In the genomic region with DNA sequence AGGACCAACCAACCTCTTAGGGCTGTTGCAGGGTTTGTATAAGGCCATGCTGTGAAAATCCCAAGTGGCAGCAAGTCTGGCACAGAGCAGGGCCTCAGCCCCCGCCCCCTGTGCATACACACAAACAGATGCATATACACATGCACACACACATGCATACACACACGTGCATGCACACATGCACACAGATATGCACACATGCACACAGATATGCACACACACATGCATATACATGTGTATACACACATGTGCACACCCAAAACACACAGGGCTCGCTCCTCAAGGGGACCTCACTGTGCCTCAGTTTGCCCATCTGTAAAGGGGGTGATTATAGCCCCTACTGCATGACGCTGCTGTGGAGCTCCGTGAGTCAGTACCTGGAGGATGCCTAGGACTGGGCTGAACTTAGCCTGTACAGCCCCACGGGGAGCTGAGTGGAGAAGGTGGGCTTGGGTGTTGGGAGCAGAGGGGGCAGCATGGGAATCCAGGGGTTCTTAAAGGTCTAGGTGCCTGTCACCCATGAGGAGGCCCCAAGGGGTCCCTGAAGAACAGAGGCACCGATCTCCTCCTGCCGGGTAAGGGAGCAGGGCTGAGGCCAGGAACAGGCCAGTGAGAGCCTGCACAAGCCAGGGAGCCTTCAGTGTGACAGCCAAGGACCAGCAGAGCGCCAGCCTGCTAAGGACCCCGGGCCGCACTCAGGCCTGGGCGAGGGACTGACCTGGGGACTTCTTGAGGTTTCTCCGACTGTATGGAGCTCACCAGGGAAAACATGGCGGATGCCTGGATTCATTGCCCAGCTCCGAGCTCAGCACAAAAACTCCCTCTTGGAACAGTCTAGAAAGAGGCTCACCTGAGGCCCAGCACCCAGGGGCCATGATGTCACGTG, we compare ENCODE assay signal across 23 cellular contexts. TPM values are rescaled to one million over a fixed set of nuclear protein-coding genes. Genes with fewer than 3 reads are reported as not detected.
DNase-seq lines count a peak whose midpoint lies in the region; ATAC-seq and TF ChIP-seq lines count a peak whose summit lies in the region.
"Had no signal": no experiment of that assay in that cellular context is flagged by ENCODE, and none has a peak within 500 bp of the region (broad histone marks: within the 10 kb centered on the region; RNA-seq: fewer than 3 reads in every experiment).

No MANE protein-coding gene starts in this region.

- no peak overlapping the region for H4K91ac ChIP-seq in IMR-90 (ENCODE audit: insufficient read depth, low read depth, low read length)

- H3K27ac Mint-ChIP-seq in CD14-positive monocyte = no peak overlapping the region
- H3K27ac Mint-ChIP-seq in stimulated activated memory B cell treated with anti-CD40 and anti-IgM and Interleukin-4, amounts not matched to agents 10 μg/mL and 1 μg/mL and 100 μg/mL, for 72 hours = no peak overlapping the region
- H3K27ac Mint-ChIP-seq: CD8-positive, alpha-beta T cell had no signal

- H3K9ac ChIP-seq in BLaER1 treated with 17β-estradiol and CSF1 and Interleukin-3, amounts not matched to agents 10 nM and 100 nM = no peak overlapping the region
- no peak overlapping the region for H3K9ac ChIP-seq in IMR-90 (ENCODE audit: low read depth, low read length)
- H3K9ac ChIP-seq: GM23248 had no signal

- no peaks in the 10 kb centered on the region for H4K20me1 ChIP-seq in BLaER1 treated with 17β-estradiol and CSF1 and Interleukin-3, amounts not matched to agents 10 nM and 100 nM
- H4K20me1 ChIP-seq in IMR-90 (ENCODE audit: insufficient read depth, low read length) = no peaks in the 10 kb centered on the region

- no peaks in the 10 kb centered on the region for H3K36me3 ChIP-seq in BLaER1 treated with 17β-estradiol and CSF1 and Interleukin-3, amounts not matched to agents 10 nM and 100 nM
- H3K36me3 ChIP-seq in IMR-90 (ENCODE audit: control insufficient read depth, insufficient read depth, low read length) (no peaks in the 10 kb centered on the region), lower lobe of right lung (no peaks in the 10 kb centered on the region), upper lobe of left lung (no peaks in the 10 kb centered on the region)
- H3K36me3 ChIP-seq: Peyer's patch, SJCRH30 had no signal

- H3K9me1 ChIP-seq in IMR-90 (ENCODE audit: insufficient read depth, low read length) = no peaks in the 10 kb centered on the region

- no peak for DNase-seq in IMR-90
- DNase-seq in lower lobe of right lung = peak; percentile 25
- peak; percentile 8 to 66 for DNase-seq in upper lobe of left lung
- DNase-seq in epidermal melanocyte (ENCODE audit: insufficient read length, low spot score) = no peak
- no peak for DNase-seq in CD14-positive monocyte (ENCODE audit: low spot score)
- DNase-seq: CD8-positive, alpha-beta T cell; GM23248; HCEC 1CT; NCI-H1417; NCI-H1694 treated with DMSO at 0.1 percent for 48 hours; NCI-H2081 treated with DMSO at 0.1 percent for 48 hours; NCI-H2171 treated with DMSO at 0.1 percent for 48 hours; NCI-H446; NCI-H526; SJCRH30 had no signal

- no peak overlapping the region for H2AK5ac ChIP-seq in IMR-90 (ENCODE audit: low read depth, low read length)

- no peak overlapping the region for H3K27ac ChIP-seq in BLaER1 treated with 17β-estradiol and CSF1 and Interleukin-3, amounts not matched to agents 10 nM and 100 nM
- H3K27ac ChIP-seq in IMR-90 (ENCODE audit: insufficient read depth, low read length) (no peak overlapping the region), lower lobe of right lung (no peak overlapping the region), upper lobe of left lung (no peak overlapping the region)
- H3K27ac ChIP-seq: GM23248, HL-60, Peyer's patch, SJCRH30 had no signal

- H3K14ac ChIP-seq in IMR-90 (replicated peaks; ENCODE audit: low read depth, low read length) = no peak overlapping the region

- no peak for TF ChIP-seq EP300 in upper lobe of left lung (IDR thresholded peaks at IDR 0.05)

- H3K27me3 ChIP-seq in BLaER1 treated with 17β-estradiol and CSF1 and Interleukin-3, amounts not matched to agents 10 nM and 100 nM = no peaks in the 10 kb centered on the region
- peaks cover 17% of the 10 kb centered on the region for H3K27me3 ChIP-seq in IMR-90 (ENCODE audit: control insufficient read depth, insufficient read depth, low read length)
- H3K27me3 ChIP-seq in lower lobe of right lung (ENCODE audit: low read depth) = peaks cover 5% of the 10 kb centered on the region
- H3K27me3 ChIP-seq in upper lobe of left lung = no peaks in the 10 kb centered on the region
- H3K27me3 ChIP-seq: Peyer's patch had no signal

- no peak overlapping the region for H2BK120ac ChIP-seq in IMR-90 (ENCODE audit: low read depth, low read length)

- TF ChIP-seq CTCF in IMR-90 (conservative IDR thresholded peaks at IDR 0.05; ENCODE audit: low read depth, low read length) (no peak), lower lobe of right lung (IDR thresholded peaks at IDR 0.05) (no peak), upper lobe of left lung (IDR thresholded peaks at IDR 0.05) (no peak), CD14-positive monocyte (IDR thresholded peaks at IDR 0.05) (no peak)

- 84% methylated on average over 4 of the region's 16 CpGs; no CpG with 5 or more reads in 1 of the 2 experiments for WGBS in IMR-90 (ENCODE audit: extremely low coverage in 2 of 2, insufficient read length in 1 of 2), 2 experiments
- WGBS in upper lobe of left lung, 2 donors = 89 to 90% methylated on average over 14 to 16 of the region's 16 CpGs

- H3K4me3 ChIP-seq in BLaER1 treated with 17β-estradiol and CSF1 and Interleukin-3, amounts not matched to agents 10 nM and 100 nM = no peak overlapping the region
- H3K4me3 ChIP-seq in IMR-90 (ENCODE audit: insufficient read depth, low read depth, low read length) (no peak overlapping the region), lower lobe of right lung (no peak overlapping the region), upper lobe of left lung (no peak overlapping the region)
- H3K4me3 ChIP-seq: GM23248, Peyer's patch, SJCRH30 had no signal

- BruUV-seq in IMR-90 (replicated peaks; lab: Mats Ljungman, UMichigan) = no TSS peak

- no peaks in the 10 kb centered on the region for H3K9me3 ChIP-seq in BLaER1 treated with 17β-estradiol and CSF1 and Interleukin-3, amounts not matched to agents 10 nM and 100 nM (replicated peaks in 1 of 11)
- no peaks in the 10 kb centered on the region for H3K9me3 ChIP-seq in IMR-90 (ENCODE audit: control insufficient read depth, insufficient read depth, low read length)
- no peaks in the 10 kb centered on the region for H3K9me3 ChIP-seq in lower lobe of right lung
- H3K9me3 ChIP-seq in upper lobe of left lung = no peaks in the 10 kb centered on the region
- H3K9me3 ChIP-seq: Peyer's patch, SJCRH30 had no signal

- in situ Hi-C loops in IMR-90 (cut with MboI; ENCODE audit: low sequenced_read_pairs) = loop anchor here (5.0 kb wide), 1 partner anchor 525 kb away; no protein-coding TSS in a partner anchor

- H3K18ac ChIP-seq in IMR-90 (ENCODE audit: low read depth, low read length) = no peak overlapping the region

- H4K8ac ChIP-seq in IMR-90 (ENCODE audit: low read depth in 2 of 2, low read length in 2 of 2) = no peak overlapping the region

- peak overlapping the region in 9 of 11 experiments; percentile 54 to 81 (median 68); a peak in 15 of 22 replicates for H3K4me2 ChIP-seq in BLaER1 treated with 17β-estradiol and CSF1 and Interleukin-3, amounts not matched to agents 10 nM and 100 nM
- H3K4me2 ChIP-seq in IMR-90 (ENCODE audit: low read depth, low read length) = no peak overlapping the region

- no peak overlapping the region for H3K4ac ChIP-seq in IMR-90 (ENCODE audit: low read depth, low read length)

- peak overlapping the region; percentile 23 for H2AK9ac ChIP-seq in IMR-90 (replicated peaks; ENCODE audit: low read depth, low read length, poor library complexity)

- H3K36me3 Mint-ChIP-seq in CD14-positive monocyte = no peaks in the 10 kb centered on the region
- H3K36me3 Mint-ChIP-seq in stimulated activated memory B cell treated with anti-CD40 and anti-IgM and Interleukin-4, amounts not matched to agents 10 μg/mL and 1 μg/mL and 100 μg/mL, for 72 hours = no peaks in the 10 kb centered on the region
- H3K36me3 Mint-ChIP-seq: CD8-positive, alpha-beta T cell had no signal

- ATAC-seq in IMR-90 (ENCODE audit: low read depth) (no peak), lower lobe of right lung (peak in 1 of 2 donors; percentile 29), upper lobe of left lung (ENCODE audit: low FRiP score in 2 of 2) (no peak)
- ATAC-seq in stimulated activated memory B cell treated with anti-CD40 and anti-IgM and Interleukin-4, amounts not matched to agents 10 μg/mL and 1 μg/mL and 100 μg/mL, for 72 hours = no peak
- ATAC-seq: CD8-positive, alpha-beta T cell had no signal

- peaks cover 4 to 40% (median 28%) of the 10 kb centered on the region in 10 experiments; a peak in 19 of 20 replicates for H3K4me1 ChIP-seq in BLaER1 treated with 17β-estradiol and CSF1 and Interleukin-3, amounts not matched to agents 10 nM and 100 nM
- no peaks in the 10 kb centered on the region for H3K4me1 ChIP-seq in IMR-90 (ENCODE audit: control insufficient read depth, insufficient read depth, low read length)
- H3K4me1 ChIP-seq in lower lobe of right lung = no peaks in the 10 kb centered on the region
- no peaks in the 10 kb centered on the region for H3K4me1 ChIP-seq in upper lobe of left lung
- H3K4me1 ChIP-seq: Peyer's patch, SJCRH30 had no signal

- dilution Hi-C loops in IMR-90 (cut with HindIII; ENCODE audit: low sequenced_read_pairs, unreplicated experiment) = no loop called here

- TF ChIP-seq RAD21 in IMR-90 (IDR thresholded peaks at IDR 0.05; ENCODE audit: low read length) = no peak

- CTCF ChIA-PET in IMR-90 (lab: Yijun Ruan, JAX) = no interaction called here

- H2BK15ac ChIP-seq in IMR-90 (ENCODE audit: low read depth, low read length) = no peak overlapping the region

- TF ChIP-seq POLR2A in IMR-90 (IDR thresholded peaks at IDR 0.05; ENCODE audit: low read depth, low read length) = no peak
- no peak for TF ChIP-seq POLR2A in upper lobe of left lung (IDR thresholded peaks at IDR 0.05)

- H4K5ac ChIP-seq in IMR-90 (ENCODE audit: low read depth, low read length) = no peak overlapping the region

- intact Hi-C loops in IMR-90 (cut with micrococcal nuclease) (no loop called here), lower lobe of right lung (cut with DNase I) (no loop called here), CD14-positive monocyte (cut with micrococcal nuclease) (no loop called here)

- peaks cover 0 to 10% (median 10%) of the 10 kb centered on the region in 3 donors for H3K27me3 Mint-ChIP-seq in CD14-positive monocyte (ENCODE audit: low read depth in 3 of 3)
- peaks cover 11% of the 10 kb centered on the region for H3K27me3 Mint-ChIP-seq in stimulated activated memory B cell treated with anti-CD40 and anti-IgM and Interleukin-4, amounts not matched to agents 10 μg/mL and 1 μg/mL and 100 μg/mL, for 72 hours

- H2BK5ac ChIP-seq in IMR-90 (ENCODE audit: low read depth, low read length, poor library complexity, severe bottlenecking) = no peak overlapping the region

- no peak overlapping the region for H2BK20ac ChIP-seq in IMR-90 (ENCODE audit: low read depth, low read length)

- H3K9me3 Mint-ChIP-seq in CD14-positive monocyte = peaks cover 0 to 2% (median 0%) of the 10 kb centered on the region in 7 donors
- H3K9me3 Mint-ChIP-seq in stimulated activated memory B cell treated with anti-CD40 and anti-IgM and Interleukin-4, amounts not matched to agents 10 μg/mL and 1 μg/mL and 100 μg/mL, for 72 hours = no peaks in the 10 kb centered on the region
- H3K9me3 Mint-ChIP-seq: CD8-positive, alpha-beta T cell had no signal

- no peaks in the 10 kb centered on the region for H3K79me1 ChIP-seq in IMR-90 (ENCODE audit: low read depth in 1 of 2, low read length in 2 of 2)

- no peak overlapping the region for H2AFZ ChIP-seq in IMR-90 (replicated peaks; ENCODE audit: low read length, poor library complexity)
- H2AFZ ChIP-seq: GM23248 had no signal

- no peak overlapping the region for H3K23ac ChIP-seq in IMR-90 (ENCODE audit: low read depth, low read length)

- H3K4me3 Mint-ChIP-seq in CD14-positive monocyte = no peak overlapping the region
- H3K4me3 Mint-ChIP-seq in stimulated activated memory B cell treated with anti-CD40 and anti-IgM and Interleukin-4, amounts not matched to agents 10 μg/mL and 1 μg/mL and 100 μg/mL, for 72 hours = no peak overlapping the region
- H3K4me3 Mint-ChIP-seq: CD8-positive, alpha-beta T cell had no signal

- peaks cover 3% of the 10 kb centered on the region for H3K4me1 Mint-ChIP-seq in CD14-positive monocyte
- H3K4me1 Mint-ChIP-seq in stimulated activated memory B cell treated with anti-CD40 and anti-IgM and Interleukin-4, amounts not matched to agents 10 μg/mL and 1 μg/mL and 100 μg/mL, for 72 hours = peaks cover 5% of the 10 kb centered on the region

- POLR2A ChIA-PET in IMR-90 (lab: Charles Lee; ENCODE audit: unreplicated experiment) = no interaction called here

- H3K56ac ChIP-seq in IMR-90 (ENCODE audit: extremely low read depth, insufficient read depth, low read length) = no peak overlapping the region

RNA-seq across cellular contexts. Expression of gene ALPI, which starts 24.0 kb away (rescaled TPM):
- total RNA-seq in IMR-90 (2012; rRNA removed) (not detected in 2 replicates), lower lobe of right lung (not detected), upper lobe of left lung (not detected)
- polyA plus RNA-seq in IMR-90 (2012; rRNA removed) (not detected in 2 replicates), CD14-positive monocyte (not detected)
- not detected in 2 replicates for polyA plus RNA-seq in IMR-90 (2012; cell fraction: cytosol; rRNA removed)
- polyA plus RNA-seq in IMR-90 (2012; cell fraction: nucleus; rRNA removed; ENCODE audit: low replicate concordance) = not detected in 2 replicates
- total RNA-seq: CD8-positive, alpha-beta T cell; G401; GM23248; HT-29; OCI-LY7; SJCRH30 had no signal
- polyA plus RNA-seq: BJ, GM23248 had no signal

RNA-seq across cellular contexts. Expression of gene ALPG, which starts 25.3 kb away (rescaled TPM):
- total RNA-seq in IMR-90 (2012; rRNA removed) = not detected in 2 replicates
- not detected in 2 replicates for polyA plus RNA-seq in IMR-90 (2012; rRNA removed)
- not detected in 2 replicates for polyA plus RNA-seq in IMR-90 (2012; cell fraction: cytosol; rRNA removed)
- polyA plus RNA-seq in IMR-90 (2012; cell fraction: nucleus; rRNA removed; ENCODE audit: low replicate concordance) = not detected in 2 replicates
- 0.53 TPM for total RNA-seq in lower lobe of right lung
- 1 to 10 TPM in 3 of 6 donors, under 1 TPM in 1, not detected in 2; 0.91 to 2.3 (median 1.4) TPM for total RNA-seq in upper lobe of left lung
- polyA plus RNA-seq in CD14-positive monocyte = not detected
- total RNA-seq: CD8-positive, alpha-beta T cell; GM23248; HT-29; OCI-LY7; Peyer's patch; SJCRH30 had no signal
- polyA plus RNA-seq: BJ, GM23248 had no signal

RNA-seq across cellular contexts. Expression of gene ALPP, which starts 53.4 kb away (rescaled TPM):
- total RNA-seq in IMR-90 (2012; rRNA removed) (not detected in 2 replicates), lower lobe of right lung (6.0 TPM), upper lobe of left lung (10 to 100 TPM in 5 of 6 donors, 1 to 10 TPM in 1; 4.8 to 59.1 (median 30.8) TPM)
- polyA plus RNA-seq in IMR-90 (2012; rRNA removed) (not detected in 2 replicates), CD14-positive monocyte (not detected)
- not detected in 2 replicates for polyA plus RNA-seq in IMR-90 (2012; cell fraction: cytosol; rRNA removed)
- not detected in 2 replicates for polyA plus RNA-seq in IMR-90 (2012; cell fraction: nucleus; rRNA removed; ENCODE audit: low replicate concordance)
- total RNA-seq: CD8-positive, alpha-beta T cell; GM23248; OCI-LY7; Peyer's patch; SJCRH30 had no signal
- polyA plus RNA-seq: BJ, GM23248 had no signal

RNA-seq across cellular contexts. Expression of gene ECEL1, which starts 55.7 kb away (rescaled TPM):
- total RNA-seq in IMR-90 (2012; rRNA removed) (not detected in 2 replicates), lower lobe of right lung (1.0 TPM), upper lobe of left lung (under 1 TPM in 2 of 6 donors, not detected in 4; 0.14 to 0.40 TPM)
- polyA plus RNA-seq in IMR-90 (2012; rRNA removed) (not detected in 2 replicates), CD14-positive monocyte (not detected)
- not detected in 2 replicates for polyA plus RNA-seq in IMR-90 (2012; cell fraction: cytosol; rRNA removed)
- polyA plus RNA-seq in IMR-90 (2012; cell fraction: nucleus; rRNA removed; ENCODE audit: low replicate concordance) = not detected in 2 replicates
- total RNA-seq: CD8-positive, alpha-beta T cell; HT-29; OCI-LY7; Peyer's patch; SJCRH30 had no signal
- polyA plus RNA-seq: BJ, GM23248 had no signal

Comparison
In these comparisons a context has a peak if more than half of its experiments do, and no peak if none do; other contexts are left out.
1. DNase-seq: peak in lower lobe of right lung (single experiment) and upper lobe of left lung (2 of 2); none in IMR-90 (single experiment), epidermal melanocyte (single experiment) and CD14-positive monocyte (single experiment).